In the genomic region with DNA sequence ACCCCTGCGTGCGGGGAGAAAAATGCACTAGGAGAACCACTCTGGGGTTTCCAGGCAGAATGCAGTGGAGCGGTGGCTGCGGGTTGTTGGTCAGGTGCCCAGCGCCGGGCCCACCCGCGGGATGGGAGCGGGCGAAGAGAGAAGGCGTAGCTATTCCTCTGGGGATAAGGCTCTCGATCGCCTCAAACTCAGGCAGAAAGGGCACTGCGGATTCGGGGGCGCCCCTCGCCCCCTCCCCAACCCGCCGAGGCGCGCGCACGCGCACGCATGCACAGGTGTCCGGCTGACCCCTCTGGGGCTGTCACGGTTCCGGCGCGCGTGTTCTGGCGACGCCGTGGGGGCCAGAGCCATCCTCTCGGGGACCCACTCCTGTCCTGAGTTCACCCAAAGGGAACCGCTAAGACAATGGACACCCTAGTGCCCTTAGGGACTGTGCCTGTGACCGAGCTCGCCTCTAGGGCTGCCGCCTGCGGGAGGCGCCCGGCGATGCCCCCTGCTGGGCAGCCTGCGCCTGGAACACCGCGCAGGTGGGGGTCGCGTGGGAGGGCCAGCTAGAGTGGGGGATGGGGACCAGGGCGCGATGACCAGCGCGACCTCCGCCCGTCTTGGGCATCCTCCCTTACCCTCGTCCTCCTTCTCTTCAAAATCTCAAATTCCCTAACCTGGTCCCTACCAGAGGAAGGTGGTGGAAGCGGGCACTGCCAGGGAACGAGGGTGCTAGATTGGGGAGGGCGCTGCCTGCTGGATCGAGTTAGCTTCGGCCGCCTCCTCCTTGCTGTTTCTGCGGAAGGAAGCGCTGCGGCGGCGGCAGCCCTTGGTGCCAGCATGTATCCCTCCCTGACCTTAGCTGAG, we compare ENCODE assay signal across 8 cellular contexts. TPM values are rescaled to one million over a fixed set of nuclear protein-coding genes. Genes with fewer than 3 reads are reported as not detected.
A peak's percentile ranks its signal among the peaks of the same experiment; 100 is the strongest.
DNase-seq lines count a peak whose midpoint lies in the region; ATAC-seq lines count a peak whose summit lies in the region.

No MANE protein-coding gene starts in this region.

- peaks cover 41 to 62% (median 60%) of the 10 kb centered on the region in 3 donors for H3K27me3 Mint-ChIP-seq in naive B cell

- DNase-seq in NCI-H1417 (lab: John Stamatoyannopoulos, UW): peak; percentile 64 to 90 (median 84)
- DNase-seq in NCI-H1417 treated with DMSO at 0.1 percent for 48 hours (lab: John Stamatoyannopoulos, UW): no peak
- DNase-seq in Karpas-422: peak; percentile 83
- peak; percentile 87 for DNase-seq in RPMI8226
- DNase-seq in naive B cell: no peak
- no peak for DNase-seq in NK-92 treated with Interleukin-12 subunit alpha and Interleukin-12 subunit beta, amount 100 ng/mL, for 24 hours (lab: John Stamatoyannopoulos, UW)

- peak overlapping the region in 4 of 6 donors; percentile 37 to 97 (median 78) for H3K27ac Mint-ChIP-seq in naive B cell

- peaks cover 13 to 33% (median 29%) of the 10 kb centered on the region in 3 donors for H3K4me1 Mint-ChIP-seq in naive B cell

- peak overlapping the region; percentile 85 for H2AFZ ChIP-seq in Karpas-422 (ENCODE audit: low read length)

- peaks cover 0 to 5% (median 0%) of the 10 kb centered on the region in 7 donors for H3K9me3 Mint-ChIP-seq in naive B cell

- no peaks in the 10 kb centered on the region for H3K79me2 ChIP-seq in Karpas-422 (ENCODE audit: low read length)

- H3K4me3 Mint-ChIP-seq in naive B cell: peak overlapping the region; percentile 52 to 84 (median 71)

- WGBS in ectodermal cell, 2 experiments: 1 to 2% methylated on average over 66 of the region's 66 CpGs

- peak overlapping the region; percentile 74 for H3K9ac ChIP-seq in Karpas-422 (ENCODE audit: low read length)

- no peaks in the 10 kb centered on the region for H4K20me1 ChIP-seq in Karpas-422 (ENCODE audit: insufficient read depth, low read depth, low read length)

- peak overlapping the region; percentile 74 for H3K4me3 ChIP-seq in Karpas-422 (ENCODE audit: low read length)
- peak overlapping the region; percentile 11 for H3K4me3 ChIP-seq in ectodermal cell (ENCODE audit: insufficient read depth, low read depth, low read length)

- H3K4me2 ChIP-seq in Karpas-422 (ENCODE audit: low read depth, low read length, poor library complexity, severe bottlenecking): peak overlapping the region; percentile 80

- H3K9me3 ChIP-seq in Karpas-422 (ENCODE audit: low read length): no peaks in the 10 kb centered on the region
- H3K9me3 ChIP-seq in ectodermal cell (ENCODE audit: control insufficient read depth, low read length): no peaks in the 10 kb centered on the region

- H3K36me3 Mint-ChIP-seq in naive B cell: peaks cover 0 to 5% of the 10 kb centered on the region in 2 donors

- no peaks in the 10 kb centered on the region for H3K9me2 ChIP-seq in Karpas-422 (replicated peaks; ENCODE audit: insufficient read depth, low read length)

- H3K27ac ChIP-seq in Karpas-422 (ENCODE audit: low read length) (no peak overlapping the region), ectodermal cell (ENCODE audit: insufficient read depth, low read depth, low read length, poor library complexity, severe bottlenecking) (no peak overlapping the region)

- H3K36me3 ChIP-seq in Karpas-422 (ENCODE audit: insufficient read depth, low read length) (no peaks in the 10 kb centered on the region), ectodermal cell (ENCODE audit: control insufficient read depth, insufficient read depth, low read length) (no peaks in the 10 kb centered on the region)

- H3K27me3 ChIP-seq in Karpas-422 (ENCODE audit: low read length): no peaks in the 10 kb centered on the region
- H3K27me3 ChIP-seq in ectodermal cell (ENCODE audit: control insufficient read depth, insufficient read depth, low read length, poor library complexity, severe bottlenecking): peaks cover 96% of the 10 kb centered on the region

- ATAC-seq in naive B cell (ENCODE audit: low read depth in 2 of 2) (peak in 1 of 2 donors; percentile 18), GM18519 (IDR thresholded peaks at IDR 0.05; ENCODE audit: low FRiP score, unreplicated experiment) (no peak)

- peaks cover 39% of the 10 kb centered on the region for H3K4me1 ChIP-seq in Karpas-422 (ENCODE audit: low read length)
- peaks cover 38% of the 10 kb centered on the region for H3K4me1 ChIP-seq in ectodermal cell (ENCODE audit: control insufficient read depth, insufficient read depth, low read length)

RNA-seq across cellular contexts. Expression of a gene that starts 14.4 kb away (rescaled TPM):
- total RNA-seq in Karpas-422 (2014; rRNA removed; shearing (Covaris generic); ENCODE audit: low replicate concordance): 8.0 and 26.4 TPM in 2 replicates
- polyA plus RNA-seq in ectodermal cell (2013, experiment 1 of 4): 10.4 TPM
- polyA plus RNA-seq in ectodermal cell (2013, experiment 2 of 4): 8.2 TPM
- polyA plus RNA-seq in ectodermal cell (2013, experiment 3 of 4): 6.6 TPM
- polyA plus RNA-seq in ectodermal cell (2013, experiment 4 of 4): 7.7 TPM
- 1 to 10 TPM in 1 of 6 donors, under 1 TPM in 4, not detected in 1; 0.16 to 1.3 (median 0.58) TPM for polyA plus RNA-seq in naive B cell (ENCODE audit: low read depth in 6 of 6)

RNA-seq across cellular contexts. Expression of a gene that starts 28.0 kb away (rescaled TPM):
- total RNA-seq in Karpas-422 (2014; rRNA removed; shearing (Covaris generic); ENCODE audit: low replicate concordance): 33.3 and 86.5 TPM in 2 replicates
- polyA plus RNA-seq in ectodermal cell (2013, experiment 1 of 4): 9.8 TPM
- polyA plus RNA-seq in ectodermal cell (2013, experiment 2 of 4): 10.1 TPM
- 8.3 TPM for polyA plus RNA-seq in ectodermal cell (2013, experiment 3 of 4)
- polyA plus RNA-seq in ectodermal cell (2013, experiment 4 of 4): 6.7 TPM
- 10 to 100 TPM in 2 of 6 donors, 1 to 10 TPM in 4; 3.3 to 17.1 (median 9.6) TPM for polyA plus RNA-seq in naive B cell (ENCODE audit: low read depth in 6 of 6)

RNA-seq across cellular contexts. Expression of a gene that starts 33.3 kb away (rescaled TPM):
- 4.8 and 8.4 TPM in 2 replicates for total RNA-seq in Karpas-422 (2014; rRNA removed; shearing (Covaris generic); ENCODE audit: low replicate concordance)
- 131 TPM for polyA plus RNA-seq in ectodermal cell (2013, experiment 1 of 4)
- 138 TPM for polyA plus RNA-seq in ectodermal cell (2013, experiment 2 of 4)
- polyA plus RNA-seq in ectodermal cell (2013, experiment 3 of 4): 105 TPM
- 110 TPM for polyA plus RNA-seq in ectodermal cell (2013, experiment 4 of 4)
- under 1 TPM in 1 of 6 donors, not detected in 5; 0.09 TPM for polyA plus RNA-seq in naive B cell (ENCODE audit: low read depth in 6 of 6)

Comparison
In these comparisons a context has a peak if more than half of its experiments do, and no peak if none do; other contexts are left out.
1. DNase-seq: peak in NCI-H1417 (3 of 3), Karpas-422 (single experiment) and RPMI8226 (single experiment); none in NCI-H1417 treated with DMSO at 0.1 percent for 48 hours (single experiment), naive B cell (single experiment) and NK-92 treated with Interleukin-12 subunit alpha and Interleukin-12 subunit beta, amount 100 ng/mL, for 24 hours (single experiment).